In genomic region chr3:45995370-45996192, GRCh38 we compare ENCODE assay signal across 8 cellular contexts. TPM values are rescaled to one million over a fixed set of nuclear protein-coding genes. Genes with fewer than 3 reads are reported as not detected.
A peak's percentile ranks its signal among the peaks of the same experiment; 100 is the strongest.
DNase-seq lines count a peak whose midpoint lies in the region; ATAC-seq, FAIRE-seq and TF ChIP-seq lines count a peak whose summit lies in the region.

TSS of gene FYCO1 (minus strand) at chr3:45995824. CDS start at chr3:45984910, 10,914 bp downstream.

- peak within 1 kb of the TSS; percentile 92 for H3K4me3 Mint-ChIP-seq in astrocyte (ENCODE audit: unreplicated experiment)

- no peak for TF ChIP-seq CTCF in astrocyte (IDR thresholded peaks at IDR 0.05; ENCODE audit: insufficient read depth, low read depth, low read length)

- peak within 1 kb of the TSS; percentile 96 for H2AFZ ChIP-seq in astrocyte (ENCODE audit: low read depth, low read length)

- H3K36me3 Mint-ChIP-seq in astrocyte (ENCODE audit: low read depth, unreplicated experiment): no peaks in the 10 kb centered on the region

- H3K36me3 ChIP-seq in astrocyte (ENCODE audit: insufficient read depth, low read length): no peaks in the 10 kb centered on the region
- H3K36me3 ChIP-seq in rectal smooth muscle tissue (ENCODE audit: control insufficient read depth, insufficient read depth, low read length): no peaks in the 10 kb centered on the region
- H3K36me3 ChIP-seq in aorta (ENCODE audit: control insufficient read depth in 1 of 2, insufficient read depth in 2 of 2, low read length in 1 of 2): no peaks in the 10 kb centered on the region

- H3K4me3 ChIP-seq in astrocyte (ENCODE audit: insufficient read depth, low read depth, low read length) (peak within 1 kb of the TSS; percentile 87), rectal smooth muscle tissue (ENCODE audit: low read length) (peak within 1 kb of the TSS; percentile 94), aorta (ENCODE audit: low read length in 2 of 2) (peak within 1 kb of the TSS; percentile 77 to 92)

- H3K27me3 ChIP-seq in astrocyte (ENCODE audit: insufficient read depth, low read length) (peaks cover 2% of the 10 kb centered on the region), rectal smooth muscle tissue (ENCODE audit: control insufficient read depth, insufficient read depth, low read length) (no peaks in the 10 kb centered on the region), aorta (ENCODE audit: control insufficient read depth in 1 of 2, insufficient read depth in 2 of 2, low read length in 1 of 2) (no peaks in the 10 kb centered on the region)

- intact Hi-C loops in aorta (cut with DNase I): loop anchor here (2.0 to 5.0 kb wide), 2 partner anchors 48 to 57 kb away; no protein-coding TSS in a partner anchor

- WGBS in aorta, 2 donors: 1% methylated on average over 60 to 62 of the region's 62 CpGs

- FAIRE-seq in astrocyte (lab: Jason Lieb, UNC): no peak

- peak; percentile 85 for ATAC-seq in HG02840 (IDR thresholded peaks at IDR 0.05; ENCODE audit: low FRiP score, unreplicated experiment)
- peak; percentile 96 for ATAC-seq in aorta (ENCODE audit: low FRiP score)

- H3K27me3 Mint-ChIP-seq in astrocyte (ENCODE audit: low read depth, unreplicated experiment): no peaks in the 10 kb centered on the region

- H3K27ac ChIP-seq in astrocyte (ENCODE audit: low read depth, low read length) (peak within 1 kb of the TSS; percentile 72), rectal smooth muscle tissue (ENCODE audit: low read depth, low read length) (peak within 1 kb of the TSS; percentile 91), aorta (ENCODE audit: low read depth in 1 of 2, low read length in 2 of 2) (peak within 1 kb of the TSS; percentile 80)

- peak; percentile 77 for TF ChIP-seq POLR2A in GM15510 (IDR thresholded peaks at IDR 0.05; ENCODE audit: borderline replicate concordance, extremely low read depth, insufficient read length)

- H3K9ac ChIP-seq in astrocyte (ENCODE audit: low read length) (peak within 1 kb of the TSS; percentile 87), rectal smooth muscle tissue (ENCODE audit: low read length) (peak within 1 kb of the TSS; percentile 87)

- peak within 1 kb of the TSS; percentile 97 for H3K4me2 ChIP-seq in astrocyte (ENCODE audit: low read length)

- peaks cover 12% of the 10 kb centered on the region for H3K4me1 Mint-ChIP-seq in astrocyte (ENCODE audit: low read depth, unreplicated experiment)

- DNase-seq in NCI-H187 (lab: John Stamatoyannopoulos, UW) (peak; percentile 17 to 49), T-helper 22 cell (ENCODE audit: low read depth) (peak; percentile 77), astrocyte (ENCODE audit: low read depth) (peak; percentile 80), hepatic stellate cell (ENCODE audit: low spot score) (peak; percentile 95), aorta (peak; percentile 97 to 98)

- peaks cover 3% of the 10 kb centered on the region for H3K9me3 Mint-ChIP-seq in astrocyte (ENCODE audit: unreplicated experiment)

- peak within 1 kb of the TSS; percentile 34 for H3K27ac Mint-ChIP-seq in astrocyte (ENCODE audit: unreplicated experiment)

- H3K9me3 ChIP-seq in astrocyte (ENCODE audit: insufficient read depth, low read depth, low read length): no peaks in the 10 kb centered on the region
- no peaks in the 10 kb centered on the region for H3K9me3 ChIP-seq in aorta (ENCODE audit: control insufficient read depth, low read length)

- peaks cover 19% of the 10 kb centered on the region for H3K4me1 ChIP-seq in astrocyte (ENCODE audit: insufficient read depth, low read length)
- peaks cover 17% of the 10 kb centered on the region for H3K4me1 ChIP-seq in rectal smooth muscle tissue (ENCODE audit: control insufficient read depth, insufficient read depth, low read length)
- peaks cover 0 to 9% of the 10 kb centered on the region in 2 donors for H3K4me1 ChIP-seq in aorta (ENCODE audit: control insufficient read depth in 1 of 2, insufficient read depth in 2 of 2, low read length in 2 of 2)

- H4K20me1 ChIP-seq in astrocyte (ENCODE audit: insufficient read depth, low read length): peaks cover 3% of the 10 kb centered on the region

- H3K79me2 ChIP-seq in astrocyte (ENCODE audit: insufficient read depth, low read length): peaks cover 17% of the 10 kb centered on the region

RNA-seq across cellular contexts. Expression of gene FYCO1, which starts in this region (rescaled TPM):
- 19.7 and 20.9 TPM in 2 replicates for total RNA-seq in astrocyte
- total RNA-seq in aorta: 10 to 100 TPM; 75.5 to 91.8 TPM
- 10 to 100 TPM; 15.9 to 27.9 TPM for polyA plus RNA-seq in aorta

Comparison
In these comparisons a context has a peak if more than half of its experiments do, and no peak if none do; other contexts are left out.
1. Peak in every context shown above with its lines: DNase-seq, ATAC-seq, H3K4me3 ChIP-seq and H3K27ac ChIP-seq.
2. DNase-seq: peak in every context shown above with its lines; median percentile 98 in aorta; 95 in hepatic stellate cell; 80 in astrocyte; 77 in T-helper 22 cell; 33 in NCI-H187.